ENCODE assay signal across 8 cellular contexts in the genomic region with DNA sequence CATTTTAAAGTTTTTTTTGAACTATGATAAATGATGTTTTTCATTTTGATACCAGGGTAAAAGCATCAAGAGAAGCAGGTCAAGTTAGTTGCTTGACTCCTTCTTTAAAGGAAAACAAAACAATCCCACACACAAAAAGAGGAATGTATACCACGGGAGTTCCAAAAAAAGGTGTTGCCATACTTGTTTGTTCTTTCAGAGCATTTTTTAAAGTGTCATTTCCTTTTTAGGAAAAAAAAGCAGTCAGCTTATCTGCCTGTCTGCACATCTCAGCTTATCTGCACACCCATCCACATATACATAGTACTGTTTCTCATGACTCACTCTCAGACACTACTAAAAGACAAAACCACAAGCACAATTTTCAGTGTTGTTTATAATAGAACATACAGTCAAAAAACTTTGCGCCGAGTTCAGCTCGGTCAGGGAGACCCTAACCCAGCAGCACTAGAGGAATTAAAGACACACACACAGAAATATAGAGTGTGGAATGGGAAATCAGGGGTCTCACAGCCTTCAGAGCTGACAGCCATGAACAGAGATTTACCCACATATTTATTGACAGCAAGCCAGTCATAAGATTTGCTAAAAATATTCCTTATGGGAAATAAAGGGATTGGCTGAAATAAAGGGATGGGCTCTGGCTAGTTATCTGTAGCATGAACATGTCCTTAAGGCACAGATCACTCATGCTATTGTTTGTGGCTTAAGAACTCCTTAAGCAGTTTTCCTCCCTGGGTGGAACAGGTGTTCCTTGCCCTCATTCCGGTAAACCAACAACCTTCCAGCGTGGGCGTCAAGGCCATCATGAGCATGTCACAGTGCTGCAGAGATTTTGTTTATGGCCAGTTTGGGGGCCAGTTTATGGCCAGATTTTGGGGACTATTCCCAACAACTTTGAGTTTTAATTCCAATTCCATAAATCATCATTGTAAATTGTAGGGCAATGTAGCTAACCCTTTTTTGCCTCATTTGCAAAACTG. TPM values are rescaled to one million over a fixed set of nuclear protein-coding genes. Genes with fewer than 3 reads are reported as not detected.
DNase-seq lines count a peak whose midpoint lies in the region; ATAC-seq, FAIRE-seq and TF ChIP-seq lines count a peak whose summit lies in the region.

No MANE protein-coding gene starts in this region.

- no peaks in the 10 kb centered on the region for H3K36me3 Mint-ChIP-seq in osteocyte (ENCODE audit: unreplicated experiment)

- TF ChIP-seq EP300 in K562 (IDR thresholded peaks at IDR 0.05; ENCODE audit: low read length): peak; percentile 97

- BruUV-seq in K562 (replicated peaks; lab: Mats Ljungman, UMichigan): no TSS peak

- no peaks in the 10 kb centered on the region for H3K36me3 ChIP-seq in K562 (ENCODE audit: control insufficient read depth, insufficient read depth, low read length)

- H3K27ac ChIP-seq in K562 (ENCODE audit: extremely low read depth, low read depth, low read length): peak overlapping the region; percentile 88

- no peaks in the 10 kb centered on the region for H3K9me3 Mint-ChIP-seq in osteocyte (ENCODE audit: unreplicated experiment)

- CTCF ChIA-PET in K562 (lab: Yijun Ruan, JAX; ENCODE audit: low intra/inter-chr PET ratio): no interaction called here

- in situ Hi-C loops in K562 (cut with MboI): no loop called here

- peaks cover 4% of the 10 kb centered on the region; the same call in 1 of the 2 replicates for H3K9me3 ChIP-seq in K562 (replicated peaks; ENCODE audit: control insufficient read depth, insufficient read depth, low read depth, low read length)

- no peaks in the 10 kb centered on the region for H3K79me2 ChIP-seq in K562 (ENCODE audit: control insufficient read depth, insufficient read depth, low read length)

- TF ChIP-seq POLR2A in K562 (conservative IDR thresholded peaks at IDR 0.05): no peak

- no peaks in the 10 kb centered on the region for H3K9me1 ChIP-seq in K562 (ENCODE audit: control insufficient read depth, insufficient read depth, low read length)

- ATAC-seq in GM19452 (IDR thresholded peaks at IDR 0.05; ENCODE audit: unreplicated experiment) (peak; percentile 82), HG03575 (IDR thresholded peaks at IDR 0.05; ENCODE audit: extremely low read depth, insufficient number of reproducible peaks, low FRiP score, unreplicated experiment) (peak; percentile 93), K562 (peak; percentile 92)

- TF ChIP-seq CTCF in K562 (IDR thresholded peaks at IDR 0.05 in 2 of 3, conservative IDR thresholded peaks at IDR 0.05 in 1 of 3; ENCODE audit: insufficient read depth in 2 of 3, low read depth in 1 of 3, low read length in 3 of 3) (no peak), osteocyte (IDR thresholded peaks at IDR 0.05) (no peak)

- H4K20me1 ChIP-seq in K562 (replicated peaks; ENCODE audit: control insufficient read depth, insufficient read depth, low read length): no peaks in the 10 kb centered on the region

- DNase-seq in A172 (ENCODE audit: low spot score) (peak; percentile 42), K562 (ENCODE audit: extremely low read depth in 1 of 4, low spot score in 3 of 4) (peak; percentile 25 to 79 (median 50)), NCI-H82 treated with DMSO at 0.1 percent for 48 hours (lab: John Stamatoyannopoulos, UW; ENCODE audit: unreplicated experiment) (no peak), DMS 273 treated with DMSO at 0.1 percent for 48 hours (lab: John Stamatoyannopoulos, UW) (no peak), osteocyte (ENCODE audit: extremely low spot score, unreplicated experiment) (no peak), nucleus accumbens (lab: John Stamatoyannopoulos, UW) (no peak)

- H3K4me1 Mint-ChIP-seq in osteocyte (ENCODE audit: unreplicated experiment): no peaks in the 10 kb centered on the region

- intact Hi-C loops in K562 (cut with micrococcal nuclease): loop anchor here (5.0 to 10.0 kb wide), 2 partner anchors 132 to 255 kb away; partner anchors contain the start of genes AIM2 and SPTA1

- no peaks in the 10 kb centered on the region for H3K27me3 Mint-ChIP-seq in osteocyte (ENCODE audit: unreplicated experiment)

- H2AFZ ChIP-seq in K562 (ENCODE audit: low read depth, low read length): peak overlapping the region; percentile 81

- peak in 1 of 2 experiments; percentile 28; a peak in 1 of 4 replicates for TF ChIP-seq RAD21 in K562 (CRISPR knock-in tag; conservative IDR thresholded peaks at IDR 0.05 in 1 of 2, IDR thresholded peaks at IDR 0.05 in 1 of 2)

- H3K9ac ChIP-seq in K562 (ENCODE audit: insufficient read depth in 1 of 2, low read depth in 2 of 2, low read length in 2 of 2): peak overlapping the region in 1 of 2 experiments; percentile 60; a peak in 2 of 4 replicates

- peak overlapping the region; percentile 47 for H3K4me2 ChIP-seq in K562 (ENCODE audit: insufficient read depth, low read length)

- FAIRE-seq in K562 (lab: Jason Lieb, UNC): peak; percentile 65

- POLR2A ChIA-PET in K562 (lab: Yijun Ruan, JAX): interaction anchor here (0.6 to 2.9 kb wide), 6 partner anchors 11 to 272 kb away, joined by 3 to 21 read pairs (median 3); no protein-coding TSS in a partner anchor

- H3K4me1 ChIP-seq in K562 (replicated peaks in 1 of 2; ENCODE audit: control insufficient read depth in 2 of 2, insufficient read depth in 2 of 2, low read length in 2 of 2): peaks cover 0 to 33% of the 10 kb centered on the region in 2 experiments; a peak in 3 of 5 replicates

- no peak overlapping the region for H3K4me3 Mint-ChIP-seq in osteocyte (ENCODE audit: unreplicated experiment)

- no peak overlapping the region for H3K27ac Mint-ChIP-seq in osteocyte (ENCODE audit: unreplicated experiment)

- no peak overlapping the region for H3K4me3 ChIP-seq in K562

- H3K27me3 ChIP-seq in K562 (ENCODE audit: control insufficient read depth in 2 of 2, insufficient read depth in 2 of 2, low read length in 2 of 2): no peaks in the 10 kb centered on the region

- 7% methylated on average over 7 of the region's 7 CpGs for WGBS in K562 (ENCODE audit: insufficient coverage, low coverage, missing lambda C conversion rate)

RNA-seq across cellular contexts. Expression of gene MNDA, which starts 11.4 kb away (rescaled TPM):
- total RNA-seq in A172 (2014; rRNA removed; shearing (Covaris generic)): not detected in 2 replicates
- total RNA-seq in K562 (2011; cell fraction: chromatin; rRNA removed; ENCODE audit: low replicate concordance): not detected in 2 replicates
- total RNA-seq in K562 (2011; cell fraction: nucleolus; rRNA removed): not detected in 2 replicates
- not detected in 2 replicates for total RNA-seq in K562 (2011; cell fraction: nucleoplasm; rRNA removed)
- total RNA-seq in K562 (2014; rRNA removed) (0.09 TPM in 1 of 2 replicates, not detected in the other), K562 (2014; rRNA removed; fragmentation: Illumina TruSeq; extraction: Trizol) (0.13 TPM in 1 of 2 replicates, not detected in the other), K562 (2015; rRNA removed; fragmentation: Illumina TruSeq; extraction: Trizol) (0.14 and 0.19 TPM in 2 replicates), K562 (2021) (not detected in 2 replicates), osteocyte (not detected in 2 replicates)
- polyA plus RNA-seq in K562 (2011; rRNA removed) (0.07 TPM in 1 of 2 replicates, not detected in the other), K562 (2014; fragmentation: Illumina TruSeq; extraction: Trizol) (0.08 TPM in 1 of 2 replicates, not detected in the other), K562 (2014; fragmentation: Nextera tagmentation; extraction: Ambion mirVana) (under 1 TPM in 1 of 2 experiments, not detected in 1; 0.08 TPM), K562 (2014; rRNA removed) (not detected in 2 replicates)
- not detected in 2 replicates for polyA plus RNA-seq in K562 (2011; cell fraction: cytosol; rRNA removed)
- not detected in 2 replicates for polyA plus RNA-seq in K562 (2011; cell fraction: nucleus; rRNA removed)
- 0.07 and 0.19 TPM in 2 replicates for polyA plus RNA-seq in K562 (2012)
- 0.09 TPM in 1 of 2 replicates, not detected in the other for polyA minus RNA-seq in K562 (2011; rRNA and poly(A)+ RNA removed)
- not detected in 2 replicates for polyA minus RNA-seq in K562 (2011; cell fraction: cytosol; rRNA and poly(A)+ RNA removed)
- not detected in 2 replicates for polyA minus RNA-seq in K562 (2011; cell fraction: nucleus; rRNA and poly(A)+ RNA removed)

RNA-seq across cellular contexts. Expression of gene OR6N2, which starts 38.7 kb away (rescaled TPM):
- total RNA-seq in A172 (2014; rRNA removed; shearing (Covaris generic)): not detected in 2 replicates
- total RNA-seq in K562 (2011; cell fraction: chromatin; rRNA removed; ENCODE audit: low replicate concordance): not detected in 2 replicates
- total RNA-seq in K562 (2011; cell fraction: nucleolus; rRNA removed): not detected in 2 replicates
- total RNA-seq in K562 (2011; cell fraction: nucleoplasm; rRNA removed): not detected in 2 replicates
- total RNA-seq in K562 (2014; rRNA removed) (not detected in 2 replicates), K562 (2014; rRNA removed; fragmentation: Illumina TruSeq; extraction: Trizol) (not detected in 2 replicates), K562 (2015; rRNA removed; fragmentation: Illumina TruSeq; extraction: Trizol) (not detected in 2 replicates), K562 (2021) (not detected in 2 replicates), osteocyte (not detected in 2 replicates)
- polyA plus RNA-seq in K562 (2011; rRNA removed) (not detected in 2 replicates), K562 (2014; fragmentation: Illumina TruSeq; extraction: Trizol) (not detected in 2 replicates), K562 (2014; fragmentation: Nextera tagmentation; extraction: Ambion mirVana) (not detected), K562 (2014; rRNA removed) (not detected in 2 replicates)
- polyA plus RNA-seq in K562 (2011; cell fraction: cytosol; rRNA removed): not detected in 2 replicates
- not detected in 2 replicates for polyA plus RNA-seq in K562 (2011; cell fraction: nucleus; rRNA removed)
- not detected in 2 replicates for polyA plus RNA-seq in K562 (2012)
- polyA minus RNA-seq in K562 (2011; rRNA and poly(A)+ RNA removed): not detected in 2 replicates
- not detected in 2 replicates for polyA minus RNA-seq in K562 (2011; cell fraction: cytosol; rRNA and poly(A)+ RNA removed)
- not detected in 2 replicates for polyA minus RNA-seq in K562 (2011; cell fraction: nucleus; rRNA and poly(A)+ RNA removed)

RNA-seq across cellular contexts. Expression of gene OR6N1, which starts 47.8 kb away (rescaled TPM):
- total RNA-seq in A172 (2014; rRNA removed; shearing (Covaris generic)): not detected in 2 replicates
- 0.14 TPM in 1 of 2 replicates, not detected in the other for total RNA-seq in K562 (2011; cell fraction: chromatin; rRNA removed; ENCODE audit: low replicate concordance)
- not detected in 2 replicates for total RNA-seq in K562 (2011; cell fraction: nucleolus; rRNA removed)
- total RNA-seq in K562 (2011; cell fraction: nucleoplasm; rRNA removed): not detected in 2 replicates
- total RNA-seq in K562 (2014; rRNA removed) (not detected in 2 replicates), K562 (2014; rRNA removed; fragmentation: Illumina TruSeq; extraction: Trizol) (not detected in 2 replicates), K562 (2015; rRNA removed; fragmentation: Illumina TruSeq; extraction: Trizol) (not detected in 2 replicates), K562 (2021) (not detected in 2 replicates), osteocyte (not detected in 2 replicates)
- polyA plus RNA-seq in K562 (2011; rRNA removed) (0.07 TPM in 1 of 2 replicates, not detected in the other), K562 (2014; fragmentation: Illumina TruSeq; extraction: Trizol) (not detected in 2 replicates), K562 (2014; fragmentation: Nextera tagmentation; extraction: Ambion mirVana) (under 1 TPM in 1 of 2 experiments, not detected in 1; 0.01 TPM), K562 (2014; rRNA removed) (not detected in 2 replicates)
- polyA plus RNA-seq in K562 (2011; cell fraction: cytosol; rRNA removed): not detected in 2 replicates
- polyA plus RNA-seq in K562 (2011; cell fraction: nucleus; rRNA removed): 0.17 TPM in 1 of 2 replicates, not detected in the other
- 0.03 TPM in 1 of 2 replicates, not detected in the other for polyA plus RNA-seq in K562 (2012)
- polyA minus RNA-seq in K562 (2011; rRNA and poly(A)+ RNA removed): not detected in 2 replicates
- polyA minus RNA-seq in K562 (2011; cell fraction: cytosol; rRNA and poly(A)+ RNA removed): not detected in 2 replicates
- not detected in 2 replicates for polyA minus RNA-seq in K562 (2011; cell fraction: nucleus; rRNA and poly(A)+ RNA removed)

Comparison
In these comparisons a context has a peak if more than half of its experiments do, and no peak if none do; other contexts are left out.
1. DNase-seq: peak in A172 (single experiment) and K562 (4 of 4); none in NCI-H82 treated with DMSO at 0.1 percent for 48 hours (single experiment), DMS 273 treated with DMSO at 0.1 percent for 48 hours (single experiment), osteocyte (single experiment) and nucleus accumbens (0 of 56).
2. Peak in every context shown above with its lines, with median percentiles within 50 percentile points of each other: ATAC-seq.